ENCODE assay signal across 11 cellular contexts in the genomic region with DNA sequence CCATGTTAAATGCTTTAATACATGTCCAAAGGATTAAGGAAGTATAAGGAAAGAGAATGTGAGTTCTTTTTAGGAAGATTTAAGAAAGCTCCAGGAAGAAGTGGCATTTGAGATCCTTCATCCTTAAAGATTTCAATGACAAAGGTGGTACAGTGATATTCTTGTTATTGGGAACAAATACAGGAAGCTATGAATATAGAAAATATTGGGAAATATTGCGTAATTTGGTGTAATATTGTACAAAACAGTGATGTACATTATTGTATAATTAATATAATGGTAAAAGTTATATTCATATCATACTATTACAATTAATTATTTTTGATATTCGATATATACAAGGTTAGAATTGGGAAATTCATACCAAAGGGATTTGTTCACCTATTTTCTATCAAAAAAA.
DNase-seq lines count a peak whose midpoint lies in the region; ATAC-seq and TF ChIP-seq lines count a peak whose summit lies in the region.
"Had no signal": no experiment of that assay in that cellular context is flagged by ENCODE, and none has a peak within 500 bp of the region (broad histone marks: within the 10 kb centered on the region; RNA-seq: fewer than 3 reads in every experiment).

No MANE protein-coding gene starts in this region.

- H3K27me3 ChIP-seq in HCT116 (ENCODE audit: insufficient read depth, low read length), result no peaks in the 10 kb centered on the region
- no peaks in the 10 kb centered on the region for H3K27me3 ChIP-seq in SJCRH30
- no peaks in the 10 kb centered on the region for H3K27me3 ChIP-seq in hepatocyte
- H3K27me3 ChIP-seq in neuron (ENCODE audit: insufficient read depth, low read length), result no peaks in the 10 kb centered on the region

- no peaks in the 10 kb centered on the region for H3K9me2 ChIP-seq in HCT116 (ENCODE audit: insufficient read depth)
- H3K9me2 ChIP-seq in hepatocyte (replicated peaks; ENCODE audit: insufficient read depth), result no peaks in the 10 kb centered on the region

- peaks cover 11 to 14% of the 10 kb centered on the region in 2 experiments; a peak in 3 of 4 replicates for H3K4me1 ChIP-seq in HCT116 (ENCODE audit: control insufficient read depth in 1 of 2, insufficient read depth in 2 of 2, low read length in 2 of 2)
- peaks cover 34% of the 10 kb centered on the region for H3K4me1 ChIP-seq in SJCRH30
- peaks cover 20% of the 10 kb centered on the region for H3K4me1 ChIP-seq in hepatocyte (ENCODE audit: insufficient read depth)
- peaks cover 16% of the 10 kb centered on the region for H3K4me1 ChIP-seq in neuron (ENCODE audit: insufficient read depth, low read length)

- no peak overlapping the region for H3K4me3 ChIP-seq in HCT116 (replicated peaks in 1 of 2; ENCODE audit: low read depth in 1 of 2, low read length in 2 of 2)
- peak overlapping the region; percentile 4 for H3K4me3 ChIP-seq in SJCRH30
- no peak overlapping the region for H3K4me3 ChIP-seq in hepatocyte
- no peak overlapping the region for H3K4me3 ChIP-seq in neuron (ENCODE audit: low read length)

- H3K27ac ChIP-seq in HCT116 (ENCODE audit: low read depth, low read length) (no peak overlapping the region), SJCRH30 (peak overlapping the region; percentile 87), hepatocyte (peak overlapping the region; percentile 51)
- H3K27ac ChIP-seq: C4-2B had no signal

- POLR2A ChIA-PET in HCT116 (lab: Charles Lee), result no interaction called here

- H2AFZ ChIP-seq in HCT116 (ENCODE audit: low read depth, low read length, poor library complexity, severe bottlenecking), result peak overlapping the region; percentile 67
- no peak overlapping the region for H2AFZ ChIP-seq in hepatocyte
- peak overlapping the region; percentile 7 for H2AFZ ChIP-seq in neuron (ENCODE audit: low read depth, low read length)

- TF ChIP-seq POLR2A in HCT116 (IDR thresholded peaks at IDR 0.05; ENCODE audit: borderline replicate concordance, extremely low read depth, insufficient read depth, insufficient read length), result no peak

- H4K20me1 ChIP-seq in HCT116 (ENCODE audit: insufficient read depth), result no peaks in the 10 kb centered on the region
- no peaks in the 10 kb centered on the region for H4K20me1 ChIP-seq in hepatocyte (ENCODE audit: insufficient read depth, poor library complexity, severe bottlenecking)

- no TSS peak for BruUV-seq in HCT116 (replicated peaks; lab: Mats Ljungman, UMichigan)

- DNase-seq in HCT116 (ENCODE audit: low read depth, low spot score) (no peak), SJCRH30 (no peak), hepatocyte (ENCODE audit: low spot score) (no peak), GOT3 (lab: John Stamatoyannopoulos, UW) (no peak)
- no peak for DNase-seq in activated CD4-positive, CD25-positive, alpha-beta regulatory T cell (lab: John Stamatoyannopoulos, UW)
- DNase-seq: CD8-positive, alpha-beta memory T cell; SIG-M5 had no signal

- H3K36me3 ChIP-seq in HCT116 (ENCODE audit: control insufficient read depth in 1 of 2, insufficient read depth in 2 of 2, low read length in 2 of 2) (no peaks in the 10 kb centered on the region), SJCRH30 (no peaks in the 10 kb centered on the region), hepatocyte (replicated peaks; ENCODE audit: insufficient read depth, low read depth) (no peaks in the 10 kb centered on the region), neuron (ENCODE audit: insufficient read depth, low read length) (no peaks in the 10 kb centered on the region)

- TF ChIP-seq RAD21 in HCT116 (IDR thresholded peaks at IDR 0.05; ENCODE audit: low read depth), result no peak

- H3K9me3 ChIP-seq in HCT116 (ENCODE audit: control insufficient read depth in 1 of 2, insufficient read depth in 1 of 2, low read depth in 1 of 2, low read length in 2 of 2) (no peaks in the 10 kb centered on the region), SJCRH30 (replicated peaks) (no peaks in the 10 kb centered on the region), hepatocyte (ENCODE audit: low read depth) (no peaks in the 10 kb centered on the region), neuron (ENCODE audit: low read length) (no peaks in the 10 kb centered on the region)

- H3K9ac ChIP-seq in HCT116 (ENCODE audit: low read length), result no peak overlapping the region

- 95% methylated on average over 2 of the region's 2 CpGs for WGBS in hepatocyte (ENCODE audit: low lambda C conversion rate, missing lambda C conversion rate)

- H3K4me2 ChIP-seq in HCT116 (ENCODE audit: low read length) (peak overlapping the region; percentile 7; the same call in 1 of the 2 replicates), hepatocyte (peak overlapping the region; percentile 21)

- H3K79me2 ChIP-seq in HCT116 (ENCODE audit: insufficient read depth, low read length) (no peaks in the 10 kb centered on the region), hepatocyte (no peaks in the 10 kb centered on the region)

- CTCF ChIA-PET in HCT116 (lab: Charles Lee), result no interaction called here

- intact Hi-C loops in HCT116 (cut with micrococcal nuclease), result no loop called here

- ATAC-seq in HCT116 (no peak), HG02885 (IDR thresholded peaks at IDR 0.05; ENCODE audit: poor library complexity, unreplicated experiment) (no peak), GM18517 (IDR thresholded peaks at IDR 0.05; ENCODE audit: unreplicated experiment) (no peak)

- RAD21 ChIA-PET in HCT116 (lab: Charles Lee; ENCODE audit: low non-redundant PET in 1 of 2, low total read pairs in 2 of 2, uncharacterized antibody in 2 of 2, unreplicated experiment in 2 of 2), result no interaction called here

- TF ChIP-seq CTCF in HCT116 (IDR thresholded peaks at IDR 0.05 in 2 of 3, conservative IDR thresholded peaks at IDR 0.05 in 1 of 3; ENCODE audit: borderline replicate concordance in 1 of 3, insufficient read depth in 1 of 3, low read depth in 2 of 3, low read length in 2 of 3), result no peak
- TF ChIP-seq CTCF in hepatocyte (IDR thresholded peaks at IDR 0.05; ENCODE audit: poor library complexity), result no peak

TF ChIP-seq in HCT116, 20 proteins besides CTCF, POLR2A, EP300 and RAD21 (continues in another document):
- TF ChIP-seq CBX3 (IDR thresholded peaks at IDR 0.05; ENCODE audit: low read depth) (no peak), YY1 (IDR thresholded peaks at IDR 0.05; ENCODE audit: extremely low read depth, insufficient replicate concordance, low read depth, low read length) (no peak), POLR2AphosphoS5 (IDR thresholded peaks at IDR 0.05; ENCODE audit: low read depth, low read length) (no peak), TCF7L2 (IDR thresholded peaks at IDR 0.05; ENCODE audit: borderline replicate concordance, extremely low read depth, insufficient read depth, insufficient read length) (no peak), SRF (IDR thresholded peaks at IDR 0.05; ENCODE audit: low read depth) (no peak), SIN3A (IDR thresholded peaks at IDR 0.05; ENCODE audit: low read depth) (no peak), FOSL1 (IDR thresholded peaks at IDR 0.05; ENCODE audit: low read depth) (no peak), ZNF274 (IDR thresholded peaks at IDR 0.05; ENCODE audit: low read depth, low read length) (no peak), EGR1 (IDR thresholded peaks at IDR 0.05; ENCODE audit: low read depth) (no peak), CEBPB (IDR thresholded peaks at IDR 0.05; ENCODE audit: low read depth) (no peak), ZFX (IDR thresholded peaks at IDR 0.05) (no peak), JUND (IDR thresholded peaks at IDR 0.05) (no peak)
- TF ChIP-seq, protein P1, sequence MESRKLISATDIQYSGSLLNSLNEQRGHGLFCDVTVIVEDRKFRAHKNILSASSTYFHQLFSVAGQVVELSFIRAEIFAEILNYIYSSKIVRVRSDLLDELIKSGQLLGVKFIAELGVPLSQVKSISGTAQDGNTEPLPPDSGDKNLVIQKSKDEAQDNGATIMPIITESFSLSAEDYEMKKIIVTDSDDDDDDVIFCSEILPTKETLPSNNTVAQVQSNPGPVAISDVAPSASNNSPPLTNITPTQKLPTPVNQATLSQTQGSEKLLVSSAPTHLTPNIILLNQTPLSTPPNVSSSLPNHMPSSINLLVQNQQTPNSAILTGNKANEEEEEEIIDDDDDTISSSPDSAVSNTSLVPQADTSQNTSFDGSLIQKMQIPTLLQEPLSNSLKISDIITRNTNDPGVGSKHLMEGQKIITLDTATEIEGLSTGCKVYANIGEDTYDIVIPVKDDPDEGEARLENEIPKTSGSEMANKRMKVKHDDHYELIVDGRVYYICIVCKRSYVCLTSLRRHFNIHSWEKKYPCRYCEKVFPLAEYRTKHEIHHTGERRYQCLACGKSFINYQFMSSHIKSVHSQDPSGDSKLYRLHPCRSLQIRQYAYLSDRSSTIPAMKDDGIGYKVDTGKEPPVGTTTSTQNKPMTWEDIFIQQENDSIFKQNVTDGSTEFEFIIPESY (IDR thresholded peaks at IDR 0.05; ENCODE audit: extremely low read depth, insufficient replicate concordance, low read length), result no peak
- TF ChIP-seq, protein P2, sequence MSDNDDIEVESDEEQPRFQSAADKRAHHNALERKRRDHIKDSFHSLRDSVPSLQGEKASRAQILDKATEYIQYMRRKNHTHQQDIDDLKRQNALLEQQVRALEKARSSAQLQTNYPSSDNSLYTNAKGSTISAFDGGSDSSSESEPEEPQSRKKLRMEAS (IDR thresholded peaks at IDR 0.05), result no peak
- TF ChIP-seq, protein P3, sequence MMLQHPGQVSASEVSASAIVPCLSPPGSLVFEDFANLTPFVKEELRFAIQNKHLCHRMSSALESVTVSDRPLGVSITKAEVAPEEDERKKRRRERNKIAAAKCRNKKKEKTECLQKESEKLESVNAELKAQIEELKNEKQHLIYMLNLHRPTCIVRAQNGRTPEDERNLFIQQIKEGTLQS (IDR thresholded peaks at IDR 0.05), result no peak
